ENCODE assay signal across 11 cellular contexts in the genomic region with DNA sequence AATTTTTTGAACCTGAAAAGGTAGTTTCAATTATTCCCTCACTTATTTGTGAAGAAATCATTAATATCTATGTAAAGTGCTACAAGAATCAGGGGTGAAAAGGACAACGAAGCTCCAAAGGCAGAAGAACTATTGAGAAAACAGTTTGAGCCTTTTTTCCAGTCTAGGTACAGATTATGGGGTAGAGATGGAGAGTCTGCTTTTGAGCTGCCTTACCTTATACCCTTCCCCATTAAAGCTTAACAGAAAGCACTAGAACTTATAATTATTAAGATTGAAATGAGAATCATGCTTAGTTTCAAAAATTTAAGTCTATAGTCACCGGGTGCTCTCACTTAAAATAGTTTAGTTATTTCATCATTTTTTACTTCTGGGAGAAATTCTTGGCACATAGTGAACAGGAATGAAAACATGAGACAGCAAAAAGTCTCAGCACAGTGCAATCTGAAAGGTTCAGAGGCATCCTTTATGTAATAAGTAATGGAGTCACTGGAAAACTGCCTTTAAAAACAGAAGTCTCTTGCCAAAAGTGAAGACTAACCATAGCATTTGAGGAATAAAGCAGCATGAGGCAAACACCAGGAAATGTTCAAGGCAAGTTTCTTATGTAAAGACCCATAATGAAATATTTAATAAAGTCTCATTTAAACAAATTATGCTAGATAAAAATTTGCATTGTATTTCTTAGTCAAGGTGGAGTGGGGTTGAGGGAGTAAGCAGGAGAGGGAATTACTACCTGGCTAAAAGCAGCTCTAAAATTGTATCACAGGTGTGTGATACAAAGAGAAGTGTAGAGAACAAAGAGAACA. TPM values are rescaled to one million over a fixed set of nuclear protein-coding genes. Genes with fewer than 3 reads are reported as not detected.
A peak's percentile ranks its signal among the peaks of the same experiment; 100 is the strongest.
DNase-seq lines count a peak whose midpoint lies in the region; ATAC-seq lines count a peak whose summit lies in the region.
"Had no signal": no experiment of that assay in that cellular context is flagged by ENCODE, and none has a peak within 500 bp of the region (broad histone marks: within the 10 kb centered on the region; RNA-seq: fewer than 3 reads in every experiment).

No MANE protein-coding gene starts in this region.

- no peak overlapping the region for H3K4me3 Mint-ChIP-seq in naive thymus-derived CD8-positive, alpha-beta T cell
- H3K4me3 Mint-ChIP-seq: CD4-positive, CD25-positive, alpha-beta regulatory T cell had no signal

- H3K4me1 Mint-ChIP-seq in naive thymus-derived CD8-positive, alpha-beta T cell = peaks cover 0 to 3% (median 0%) of the 10 kb centered on the region in 4 donors
- H3K4me1 Mint-ChIP-seq: CD4-positive, CD25-positive, alpha-beta regulatory T cell had no signal

- H3K27me3 ChIP-seq in MG63 = no peaks in the 10 kb centered on the region

- peaks cover 21 to 39% (median 26%) of the 10 kb centered on the region in 5 donors for H3K27me3 Mint-ChIP-seq in naive thymus-derived CD8-positive, alpha-beta T cell

- POLR2A ChIA-PET in naive thymus-derived CD8-positive, alpha-beta T cell (lab: Charles Lee) = no interaction called here

- no peak overlapping the region for H3K27ac Mint-ChIP-seq in naive thymus-derived CD8-positive, alpha-beta T cell
- H3K27ac Mint-ChIP-seq: CD4-positive, CD25-positive, alpha-beta regulatory T cell had no signal

- H3K9me3 Mint-ChIP-seq in naive thymus-derived CD8-positive, alpha-beta T cell = peaks cover 0 to 12% (median 1%) of the 10 kb centered on the region in 9 donors

- no peaks in the 10 kb centered on the region for H3K36me3 ChIP-seq in MG63
- H3K36me3 ChIP-seq: gastrocnemius medialis had no signal

- no peaks in the 10 kb centered on the region for H3K9me3 ChIP-seq in MG63
- H3K9me3 ChIP-seq: gastrocnemius medialis had no signal

- ATAC-seq in naive thymus-derived CD8-positive, alpha-beta T cell = no peak
- no peak for ATAC-seq in HG03139 (IDR thresholded peaks at IDR 0.05; ENCODE audit: unreplicated experiment)
- ATAC-seq: gastrocnemius medialis had no signal

- no peak overlapping the region for H3K4me3 ChIP-seq in MG63
- H3K4me3 ChIP-seq: gastrocnemius medialis had no signal

- no peaks in the 10 kb centered on the region for H3K36me3 Mint-ChIP-seq in naive thymus-derived CD8-positive, alpha-beta T cell
- H3K36me3 Mint-ChIP-seq: CD4-positive, CD25-positive, alpha-beta regulatory T cell had no signal

- DNase-seq in AG08396 (ENCODE audit: low spot score) (peak; percentile 78), MG63 (peak; percentile 6), dedifferentiated amniotic fluid mesenchymal stem cell (ENCODE audit: extremely low spot score) (peak; percentile 97), myocyte (ENCODE audit: low read depth) (peak; percentile 53), NCI-H2196 (lab: John Stamatoyannopoulos, UW; ENCODE audit: unreplicated experiment) (no peak)
- DNase-seq in activated effector memory CD4-positive, alpha-beta T cell treated with Interleukin-2 at 50 U/mL for 16 hours = no peak
- no peak for DNase-seq in naive thymus-derived CD8-positive, alpha-beta T cell
- DNase-seq: CD4-positive, CD25-positive, alpha-beta regulatory T cell; gastrocnemius medialis; small intestine had no signal

RNA-seq across cellular contexts. Expression of gene DCLK2, which starts 5.1 kb away (rescaled TPM):
- total RNA-seq in MG63 (2014; rRNA removed; shearing (Covaris generic); ENCODE audit: low replicate concordance) = 1.4 and 3.1 TPM in 2 replicates
- 15.4 and 21.5 TPM in 2 replicates for total RNA-seq in myocyte
- 36.3 TPM for polyA plus RNA-seq in myocyte (2012)
- total RNA-seq in naive thymus-derived CD8-positive, alpha-beta T cell = not detected
- polyA plus RNA-seq in naive thymus-derived CD8-positive, alpha-beta T cell = under 1 TPM in 1 of 3 donors, not detected in 2; 0.20 TPM
- polyA plus RNA-seq: CD4-positive, CD25-positive, alpha-beta regulatory T cell had no signal

Comparison
In these comparisons a context has a peak if more than half of its experiments do, and no peak if none do; other contexts are left out.
1. DNase-seq: peak in AG08396 (single experiment), MG63 (single experiment), dedifferentiated amniotic fluid mesenchymal stem cell (single experiment) and myocyte (single experiment); none in activated effector memory CD4-positive, alpha-beta T cell treated with Interleukin-2 at 50 U/mL for 16 hours (single experiment), naive thymus-derived CD8-positive, alpha-beta T cell (0 of 10) and NCI-H2196 (single experiment).